ENCODE assay signal across 8 cellular contexts in genomic region chr22:20857838-20858614, GRCh38. TPM values are rescaled to one million over a fixed set of nuclear protein-coding genes. Genes with fewer than 3 reads are reported as not detected.
A peak's percentile ranks its signal among the peaks of the same experiment; 100 is the strongest.
DNase-seq lines count a peak whose midpoint lies in the region; ATAC-seq and TF ChIP-seq lines count a peak whose summit lies in the region.

No MANE protein-coding gene starts in this region.

- POLR2A ChIA-PET in activated CD4-positive, alpha-beta T cell treated with anti-CD3 and anti-CD28 coated beads for 36 hours (lab: Charles Lee) = no interaction called here

- CTCF ChIA-PET in activated CD4-positive, alpha-beta T cell treated with anti-CD3 and anti-CD28 coated beads for 36 hours (lab: Charles Lee) = no interaction called here

- no peaks in the 10 kb centered on the region for H3K27me3 Mint-ChIP-seq in activated CD4-positive, alpha-beta T cell treated with anti-CD3 and anti-CD28 coated beads for 36 hours

- intact Hi-C loops in activated CD4-positive, alpha-beta T cell treated with anti-CD3 and anti-CD28 coated beads for 36 hours (cut with DNase I, micrococcal nuclease) = loop anchor here (1.0 to 5.0 kb wide), 13 partner anchors 59 to 1009 kb away; partner anchors contain the start of genes CRKL (in 2 of the 2), THAP7 (in 2 of the 2), MAPK1 (in 1 of the 2) and MED15 (in 1 of the 2)

- H3K79me2 ChIP-seq in ACC112 (ENCODE audit: control insufficient read depth, insufficient read depth, low read length, unreplicated experiment) = peaks cover 25% of the 10 kb centered on the region

- no peaks in the 10 kb centered on the region for H3K9me3 Mint-ChIP-seq in activated CD4-positive, alpha-beta T cell treated with anti-CD3 and anti-CD28 coated beads for 36 hours (ENCODE audit: low read depth)

- H3K4me1 Mint-ChIP-seq in activated CD4-positive, alpha-beta T cell treated with anti-CD3 and anti-CD28 coated beads for 36 hours = peaks cover 52% of the 10 kb centered on the region

- peak overlapping the region; percentile 59; the same call in 1 of the 2 replicates for H3K27ac ChIP-seq in ACC112 (ENCODE audit: low read depth, low read length)

- ATAC-seq in GM18868 (IDR thresholded peaks at IDR 0.05; ENCODE audit: unreplicated experiment) (peak; percentile 54), HG03108 (IDR thresholded peaks at IDR 0.05; ENCODE audit: unreplicated experiment) (peak; percentile 34)
- peak; percentile 73 for ATAC-seq in activated CD4-positive, alpha-beta T cell treated with anti-CD3 and anti-CD28 coated beads for 36 hours

- no peaks in the 10 kb centered on the region for H3K27me3 ChIP-seq in ACC112 (ENCODE audit: insufficient read depth, low read length)

- TF ChIP-seq CTCF in choroid plexus epithelial cell (conservative IDR thresholded peaks at IDR 0.05; ENCODE audit: low read depth, low read length) = no peak

- H3K36me3 ChIP-seq in ACC112 (ENCODE audit: insufficient read depth, low read length) = no peaks in the 10 kb centered on the region

- peak overlapping the region; percentile 79 for H3K27ac Mint-ChIP-seq in activated CD4-positive, alpha-beta T cell treated with anti-CD3 and anti-CD28 coated beads for 36 hours

- peak; percentile 79 for DNase-seq in NCI-H345 (lab: John Stamatoyannopoulos, UW)
- DNase-seq in activated CD4-positive, alpha-beta T cell treated with anti-CD3 and anti-CD28 coated beads for 36 hours = peak; percentile 91
- peak; percentile 93 for DNase-seq in choroid plexus epithelial cell (ENCODE audit: low read depth)
- DNase-seq in kidney tubule cell (ENCODE audit: low spot score) = peak; percentile 71
- DNase-seq in stimulated activated CD4-positive, alpha-beta T cell treated with anti-CD3 and anti-CD28 coated beads, Interleukin-15, amount 100 ng/mL, for 48 hours (ENCODE audit: low read depth in 2 of 2) = peak; percentile 76 to 77

- H3K4me3 ChIP-seq in ACC112 (ENCODE audit: low read depth, low read length) = peak overlapping the region; percentile 97
- H3K4me3 ChIP-seq in choroid plexus epithelial cell (ENCODE audit: low read depth, low read length) = peak overlapping the region; percentile 84

- H2AFZ ChIP-seq in ACC112 (ENCODE audit: low read length, unreplicated experiment) = peak overlapping the region; percentile 68

- peaks cover 12% of the 10 kb centered on the region for H3K4me1 ChIP-seq in ACC112 (ENCODE audit: control insufficient read depth, insufficient read depth, low read length, unreplicated experiment)

- peaks cover 4% of the 10 kb centered on the region for H3K36me3 Mint-ChIP-seq in activated CD4-positive, alpha-beta T cell treated with anti-CD3 and anti-CD28 coated beads for 36 hours (ENCODE audit: low read depth)

- peak overlapping the region; percentile 87 for H3K4me3 Mint-ChIP-seq in activated CD4-positive, alpha-beta T cell treated with anti-CD3 and anti-CD28 coated beads for 36 hours

RNA-seq across cellular contexts. Expression of gene PI4KA, which starts 0.6 kb away (rescaled TPM):
- total RNA-seq in activated CD4-positive, alpha-beta T cell treated with anti-CD3 and anti-CD28 coated beads for 36 hours = 10 to 100 TPM; 52.8 TPM

RNA-seq across cellular contexts. Expression of gene SNAP29, which starts 0.8 kb away (rescaled TPM):
- 10 to 100 TPM; 22.8 to 33.8 TPM for total RNA-seq in activated CD4-positive, alpha-beta T cell treated with anti-CD3 and anti-CD28 coated beads for 36 hours

RNA-seq across cellular contexts. Expression of gene CRKL, which starts 59.2 kb away (rescaled TPM):
- 10 to 100 TPM; 80.8 to 92.0 TPM for total RNA-seq in activated CD4-positive, alpha-beta T cell treated with anti-CD3 and anti-CD28 coated beads for 36 hours

Comparison
In these comparisons a context has a peak if more than half of its experiments do, and no peak if none do; other contexts are left out.
1. Peak in every context shown above with its lines: DNase-seq, ATAC-seq, H3K4me3 ChIP-seq and H3K27ac ChIP-seq.